In genomic region chr6:72500669-72501068, GRCh38 we compare ENCODE assay signal across 9 cellular contexts.
"Had no signal": no experiment of that assay in that cellular context is flagged by ENCODE, and none has a peak within 500 bp of the region (broad histone marks: within the 10 kb centered on the region; RNA-seq: fewer than 3 reads in every experiment).

No MANE protein-coding gene starts in this region.

- H3K27ac Mint-ChIP-seq: IgD-negative memory B cell had no signal

- H3K4me1 ChIP-seq: HAP-1 had no signal

- H3K36me3 Mint-ChIP-seq: IgD-negative memory B cell had no signal

- H3K4me3 ChIP-seq: GM23248, HAP-1 had no signal

- H3K9ac ChIP-seq: GM23248 had no signal

- H3K9me3 ChIP-seq: HAP-1 had no signal

- H2AFZ ChIP-seq: GM23248 had no signal

- H3K27ac ChIP-seq: GM23248, HL-60 had no signal

- ATAC-seq: HCT116, HepG2 had no signal

- FAIRE-seq: HepG2 had no signal

- DNase-seq: GM23248, GOT3, H7, KG1 had no signal

- H3K36me3 ChIP-seq: HAP-1 had no signal

- H3K4me1 Mint-ChIP-seq: IgD-negative memory B cell had no signal
